In the genomic region with DNA sequence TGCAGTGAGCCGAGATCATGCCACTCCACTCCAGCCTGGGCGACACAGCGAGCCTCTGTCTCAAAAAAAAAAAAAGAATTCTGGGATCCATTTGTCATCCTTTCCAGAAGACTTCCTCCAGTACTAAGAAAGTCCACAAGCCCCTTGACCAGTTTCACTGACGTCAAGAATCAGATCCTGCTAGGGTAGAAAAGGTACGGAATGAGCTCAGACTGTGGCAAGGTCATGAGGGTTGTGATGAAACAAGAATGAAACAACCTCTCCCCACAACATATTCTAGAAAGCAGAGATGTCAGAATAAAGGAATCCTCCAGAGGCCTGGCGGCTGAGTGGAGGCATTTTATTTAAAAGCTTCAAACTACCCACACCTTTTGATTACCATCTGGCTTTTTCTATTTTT, we compare ENCODE assay signal across 19 cellular contexts. TPM values are rescaled to one million over a fixed set of nuclear protein-coding genes. Genes with fewer than 3 reads are reported as not detected.
DNase-seq lines count a peak whose midpoint lies in the region; ATAC-seq and TF ChIP-seq lines count a peak whose summit lies in the region.
"Had no signal": no experiment of that assay in that cellular context is flagged by ENCODE, and none has a peak within 500 bp of the region (broad histone marks: within the 10 kb centered on the region; RNA-seq: fewer than 3 reads in every experiment).

No MANE protein-coding gene starts in this region.

- H3K9me3 ChIP-seq in mammary epithelial cell (replicated peaks; ENCODE audit: insufficient read depth, low read length) = no peaks in the 10 kb centered on the region
- H3K9me3 ChIP-seq: MG63, Peyer's patch had no signal

- H3K4me3 Mint-ChIP-seq in MCF 10A (ENCODE audit: unreplicated experiment) = no peak overlapping the region
- no peak overlapping the region for H3K4me3 Mint-ChIP-seq in stimulated activated naive CD8-positive, alpha-beta T cell treated with anti-CD3 and anti-CD28 coated beads, Interleukin-15, amount 100 ng/mL, for 72 hours
- H3K4me3 Mint-ChIP-seq: CD8-positive, alpha-beta T cell had no signal

- intact Hi-C loops in mammary epithelial cell (cut with micrococcal nuclease) (no loop called here), MCF 10A (cut with micrococcal nuclease) (no loop called here)

- H3K27me3 ChIP-seq in mammary epithelial cell (ENCODE audit: insufficient read depth, low read length) = no peaks in the 10 kb centered on the region
- H3K27me3 ChIP-seq: MG63, Peyer's patch had no signal

- 85% methylated on average over 4 of the region's 6 CpGs for WGBS in mammary epithelial cell (ENCODE audit: low coverage, missing lambda C conversion rate)

- H3K9ac ChIP-seq in mammary epithelial cell (ENCODE audit: insufficient read depth, low read length) = no peak overlapping the region

- H3K4me1 Mint-ChIP-seq in MCF 10A (ENCODE audit: insufficient read depth, unreplicated experiment) = peaks cover 27% of the 10 kb centered on the region
- H3K4me1 Mint-ChIP-seq in stimulated activated naive CD8-positive, alpha-beta T cell treated with anti-CD3 and anti-CD28 coated beads, Interleukin-15, amount 100 ng/mL, for 72 hours = peaks cover 26% of the 10 kb centered on the region

- H3K36me3 ChIP-seq in mammary epithelial cell (ENCODE audit: insufficient read depth, low read length) = peaks cover 2% of the 10 kb centered on the region

- no peak overlapping the region for H3K27ac Mint-ChIP-seq in MCF 10A (ENCODE audit: low read depth, unreplicated experiment)
- H3K27ac Mint-ChIP-seq in stimulated activated naive CD8-positive, alpha-beta T cell treated with anti-CD3 and anti-CD28 coated beads, Interleukin-15, amount 100 ng/mL, for 72 hours = no peak overlapping the region
- H3K27ac Mint-ChIP-seq: CD8-positive, alpha-beta T cell had no signal

- DNase-seq in mammary epithelial cell (peak; percentile 14), MCF 10A (ENCODE audit: unreplicated experiment) (no peak), SK-MEL-5 (ENCODE audit: low read depth, low spot score) (peak; percentile 83), choroid plexus epithelial cell (ENCODE audit: low read depth) (peak; percentile 30), GM10248 (ENCODE audit: extremely low spot score) (no peak), NCI-H2196 (lab: John Stamatoyannopoulos, UW; ENCODE audit: unreplicated experiment) (no peak)
- DNase-seq in stimulated activated naive CD8-positive, alpha-beta T cell treated with anti-CD3 and anti-CD28 coated beads, Interleukin-15, amount 100 ng/mL, for 72 hours = no peak
- no peak for DNase-seq in stimulated activated CD4-positive, alpha-beta T cell treated with anti-CD3 and anti-CD28 coated beads, Interleukin-4, amount 100 ng/mL, for 4 hours
- DNase-seq: CD8-positive, alpha-beta T cell; DND-41; GDM1; KBM-7; MG63; NCI-H1105 treated with DMSO at 0.1 percent for 48 hours; NCI-H187; NCI-H510A; NCI-H82; SHP77 treated with DMSO at 0.1 percent for 48 hours had no signal

- dilution Hi-C loops in mammary epithelial cell (cut with HindIII; ENCODE audit: low sequenced_read_pairs) = loop anchor here (5.0 kb wide), 1 partner anchor 34 kb away; no protein-coding TSS in a partner anchor

- no peak overlapping the region for H3K27ac ChIP-seq in mammary epithelial cell (ENCODE audit: insufficient read depth, low read depth, low read length)
- H3K27ac ChIP-seq: Peyer's patch had no signal

- CTCF ChIA-PET in mammary epithelial cell (lab: Charles Lee; ENCODE audit: low non-redundant PET) (no interaction called here), MCF 10A (lab: Yijun Ruan, JAX) (interaction anchor here (1.6 to 3.5 kb wide), 2 partner anchors 10 to 21 kb away, joined by 7 to 35 read pairs; no protein-coding TSS in a partner anchor), GM10248 (lab: Yijun Ruan, JAX) (interaction anchor here (1.3 to 6.8 kb wide), 4 partner anchors 10 to 75 kb away, joined by 5 to 94 read pairs (median 9); a partner anchor contains a TSS)

- H3K4me2 ChIP-seq in mammary epithelial cell (ENCODE audit: insufficient read depth, low read depth, low read length) = no peak overlapping the region

- H3K36me3 Mint-ChIP-seq in MCF 10A (ENCODE audit: insufficient read depth, unreplicated experiment) = peaks cover 58% of the 10 kb centered on the region

- H3K79me2 ChIP-seq in mammary epithelial cell (ENCODE audit: insufficient read depth, low read length) = peaks cover 87% of the 10 kb centered on the region

- ATAC-seq in stimulated activated naive CD8-positive, alpha-beta T cell treated with anti-CD3 and anti-CD28 coated beads, Interleukin-15, amount 100 ng/mL, for 72 hours = peak; percentile 69
- ATAC-seq: CD8-positive, alpha-beta T cell had no signal

- in situ Hi-C loops in mammary epithelial cell (cut with MboI; ENCODE audit: low sequenced_read_pairs in 2 of 2) (no loop called here), SK-MEL-5 (cut with HindIII; ENCODE audit: low pct_unique_long_range_greater_than_20kb, low sequenced_read_pairs) (no loop called here)

- TF ChIP-seq CTCF in mammary epithelial cell (conservative IDR thresholded peaks at IDR 0.05 in 1 of 2, IDR thresholded peaks at IDR 0.05 in 1 of 2; ENCODE audit: extremely low read depth in 1 of 2, insufficient read depth in 1 of 2, low read depth in 1 of 2, low read length in 2 of 2) (no peak), MCF 10A (IDR thresholded peaks at IDR 0.05; ENCODE audit: unreplicated experiment) (no peak), choroid plexus epithelial cell (conservative IDR thresholded peaks at IDR 0.05; ENCODE audit: low read depth, low read length) (no peak), GM10248 (IDR thresholded peaks at IDR 0.05; ENCODE audit: control extremely low read depth, extremely low read depth, low read depth, missing control alignments) (no peak)

- no TSS peak for BruUV-seq in mammary epithelial cell (replicated peaks; lab: Mats Ljungman, UMichigan)
- BruUV-seq in MCF 10A (replicated peaks; lab: Mats Ljungman, UMichigan) = no TSS peak

- no peaks in the 10 kb centered on the region for H3K9me3 Mint-ChIP-seq in MCF 10A (ENCODE audit: unreplicated experiment)
- no peaks in the 10 kb centered on the region for H3K9me3 Mint-ChIP-seq in stimulated activated naive CD8-positive, alpha-beta T cell treated with anti-CD3 and anti-CD28 coated beads, Interleukin-15, amount 100 ng/mL, for 72 hours
- H3K9me3 Mint-ChIP-seq: CD8-positive, alpha-beta T cell had no signal

- POLR2A ChIA-PET in MCF 10A (lab: Yijun Ruan, JAX) (interaction anchor here (0.8 to 4.5 kb wide), 4 partner anchors 9 to 36 kb away, joined by 3 to 33 read pairs (median 4); no protein-coding TSS in a partner anchor), GM10248 (lab: Yijun Ruan, JAX) (no interaction called here)

- no peak overlapping the region for H3K4me3 ChIP-seq in mammary epithelial cell (replicated peaks in 1 of 3; ENCODE audit: insufficient read depth in 1 of 3, low read depth in 2 of 3, low read length in 3 of 3)
- H3K4me3 ChIP-seq in choroid plexus epithelial cell (ENCODE audit: low read depth, low read length) = no peak overlapping the region
- H3K4me3 ChIP-seq: MG63, Peyer's patch had no signal

- peaks cover 22% of the 10 kb centered on the region for H3K4me1 ChIP-seq in mammary epithelial cell (ENCODE audit: insufficient read depth, low read length)
- H3K4me1 ChIP-seq: Peyer's patch had no signal

- no peaks in the 10 kb centered on the region for H3K27me3 Mint-ChIP-seq in MCF 10A (ENCODE audit: insufficient read depth, unreplicated experiment)
- H3K27me3 Mint-ChIP-seq in stimulated activated naive CD8-positive, alpha-beta T cell treated with anti-CD3 and anti-CD28 coated beads, Interleukin-15, amount 100 ng/mL, for 72 hours = no peaks in the 10 kb centered on the region

- H2AFZ ChIP-seq in mammary epithelial cell (ENCODE audit: low read depth, low read length) = no peak overlapping the region

- peaks cover 2% of the 10 kb centered on the region for H4K20me1 ChIP-seq in mammary epithelial cell (ENCODE audit: insufficient read depth, low read length)

RNA-seq across cellular contexts. Expression of a gene that starts 29.9 kb away (rescaled TPM):
- total RNA-seq in mammary epithelial cell (100 to 1,000 TPM in 1 of 2 donors, 10 to 100 TPM in 1; 50.5 to 147 TPM), MCF 10A (2022) (106 and 126 TPM in 2 replicates)
- 85.3 TPM for polyA plus RNA-seq in mammary epithelial cell
- polyA minus RNA-seq in mammary epithelial cell = 133 TPM
- 72.8 and 76.2 TPM in 2 replicates for total RNA-seq in SK-MEL-5 (2014; rRNA removed; shearing (Covaris generic))
- polyA plus RNA-seq in SK-MEL-5 (2015; cell fraction: cytosol; rRNA removed) = 85.2 and 104 TPM in 2 replicates
- polyA plus RNA-seq in SK-MEL-5 (2015; cell fraction: nucleus; rRNA removed) = 421 and 497 TPM in 2 replicates

RNA-seq across cellular contexts. Expression of a gene that starts 45.1 kb away (rescaled TPM):
- total RNA-seq in mammary epithelial cell (1 to 10 TPM; 5.5 to 7.0 TPM), MCF 10A (2022) (4.5 and 8.6 TPM in 2 replicates)
- polyA plus RNA-seq in mammary epithelial cell = 4.6 TPM
- 2.6 TPM for polyA minus RNA-seq in mammary epithelial cell
- total RNA-seq in SK-MEL-5 (2014; rRNA removed; shearing (Covaris generic)) = 1.8 and 2.1 TPM in 2 replicates
- 2.5 and 3.6 TPM in 2 replicates for polyA plus RNA-seq in SK-MEL-5 (2015; cell fraction: cytosol; rRNA removed)
- polyA plus RNA-seq in SK-MEL-5 (2015; cell fraction: nucleus; rRNA removed) = 13.5 and 18.8 TPM in 2 replicates

RNA-seq across cellular contexts. Expression of a gene that starts 47.7 kb away (rescaled TPM):
- total RNA-seq in mammary epithelial cell = 10 to 100 TPM in 1 of 2 donors, 1 to 10 TPM in 1; 4.7 to 16.7 TPM
- 19.8 TPM for polyA plus RNA-seq in mammary epithelial cell
- polyA minus RNA-seq in mammary epithelial cell = 10.1 TPM
- total RNA-seq in MCF 10A (2022) = 13.4 and 18.7 TPM in 2 replicates
- total RNA-seq in SK-MEL-5 (2014; rRNA removed; shearing (Covaris generic)) = 12.0 and 17.3 TPM in 2 replicates
- polyA plus RNA-seq in SK-MEL-5 (2015; cell fraction: cytosol; rRNA removed) = 29.7 and 35.3 TPM in 2 replicates
- polyA plus RNA-seq in SK-MEL-5 (2015; cell fraction: nucleus; rRNA removed) = 6.2 and 7.6 TPM in 2 replicates

RNA-seq across cellular contexts. Expression of a gene that starts 54.0 kb away (rescaled TPM):
- total RNA-seq in mammary epithelial cell = 1,000 to 10,000 TPM in 1 of 2 donors, 100 to 1,000 TPM in 1; 335 to 1,232 TPM
- polyA plus RNA-seq in mammary epithelial cell = 685 TPM
- 785 TPM for polyA minus RNA-seq in mammary epithelial cell
- 1,941 and 2,110 TPM in 2 replicates for total RNA-seq in MCF 10A (2022)
- total RNA-seq in SK-MEL-5 (2014; rRNA removed; shearing (Covaris generic)) = 965 and 1,109 TPM in 2 replicates
- 260 and 377 TPM in 2 replicates for polyA plus RNA-seq in SK-MEL-5 (2015; cell fraction: cytosol; rRNA removed)
- polyA plus RNA-seq in SK-MEL-5 (2015; cell fraction: nucleus; rRNA removed) = 146 and 154 TPM in 2 replicates

RNA-seq across cellular contexts. Expression of a gene that starts 56.1 kb away (rescaled TPM):
- total RNA-seq in mammary epithelial cell (10 to 100 TPM; 68.2 to 83.4 TPM), MCF 10A (2022) (90.0 and 105 TPM in 2 replicates)
- 176 TPM for polyA plus RNA-seq in mammary epithelial cell
- 135 TPM for polyA minus RNA-seq in mammary epithelial cell
- 89.9 and 93.4 TPM in 2 replicates for total RNA-seq in SK-MEL-5 (2014; rRNA removed; shearing (Covaris generic))
- 91.3 and 123 TPM in 2 replicates for polyA plus RNA-seq in SK-MEL-5 (2015; cell fraction: cytosol; rRNA removed)
- polyA plus RNA-seq in SK-MEL-5 (2015; cell fraction: nucleus; rRNA removed) = 159 and 165 TPM in 2 replicates

Comparison
In these comparisons a context has a peak if more than half of its experiments do, and no peak if none do; other contexts are left out.
1. DNase-seq: peak in mammary epithelial cell (single experiment), SK-MEL-5 (single experiment) and choroid plexus epithelial cell (single experiment); none in MCF 10A (single experiment), stimulated activated naive CD8-positive, alpha-beta T cell treated with anti-CD3 and anti-CD28 coated beads, Interleukin-15, amount 100 ng/mL, for 72 hours (0 of 2), GM10248 (single experiment), stimulated activated CD4-positive, alpha-beta T cell treated with anti-CD3 and anti-CD28 coated beads, Interleukin-4, amount 100 ng/mL, for 4 hours (0 of 2) and NCI-H2196 (single experiment).